8 cellular contexts compared by ENCODE assay signal in the genomic region with DNA sequence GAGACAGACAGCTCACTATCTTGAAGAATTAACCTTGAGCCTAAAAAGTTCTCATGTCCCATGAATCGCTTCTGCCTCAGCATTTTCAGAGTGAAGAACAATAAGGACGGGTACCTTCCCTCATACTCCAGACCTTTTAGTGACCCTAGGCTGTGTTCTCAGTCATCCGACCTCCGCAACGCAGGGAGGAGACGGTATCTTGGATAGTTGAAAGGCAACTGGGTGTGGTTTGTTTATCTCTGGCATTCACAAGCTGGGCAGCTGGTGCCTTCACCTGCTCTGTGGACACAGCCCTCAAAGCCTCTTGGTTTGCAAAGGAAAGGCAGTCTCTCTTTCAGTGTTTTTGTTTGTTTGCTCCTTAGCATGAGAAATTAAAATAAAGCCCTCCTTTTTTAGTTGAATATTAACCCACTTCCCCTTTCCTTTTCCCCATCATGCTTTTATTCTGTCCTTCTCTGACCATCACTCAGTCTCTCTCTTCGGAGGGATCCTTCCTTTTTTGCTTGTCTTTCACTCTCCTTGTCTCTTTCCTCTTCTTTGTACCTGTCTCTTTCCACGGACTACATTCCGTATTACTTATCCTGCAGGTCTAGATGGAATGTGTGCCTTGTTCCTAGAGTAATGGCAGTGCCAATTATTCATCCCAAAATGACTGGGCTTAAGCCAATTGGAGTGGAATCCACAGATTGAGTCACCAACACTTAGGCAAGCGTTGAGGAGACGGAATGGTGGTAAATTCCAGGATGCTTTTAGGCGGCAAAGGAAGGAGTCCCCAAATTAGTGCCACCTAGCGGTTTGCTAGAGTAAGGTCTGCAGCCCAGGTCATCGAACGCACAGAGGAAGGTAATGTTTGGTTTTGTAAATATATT. TPM values are rescaled to one million over a fixed set of nuclear protein-coding genes. Genes with fewer than 3 reads are reported as not detected.
A peak's percentile ranks its signal among the peaks of the same experiment; 100 is the strongest.
DNase-seq lines count a peak whose midpoint lies in the region; ATAC-seq and TF ChIP-seq lines count a peak whose summit lies in the region.

No MANE protein-coding gene starts in this region.

- POLR2A ChIA-PET in CD4-positive, alpha-beta T cell (lab: Charles Lee): no interaction called here

- no peaks in the 10 kb centered on the region for H3K27me3 Mint-ChIP-seq in CD4-positive, alpha-beta T cell

- H3K27me3 ChIP-seq in SJCRH30 (no peaks in the 10 kb centered on the region; the same call in 1 of the 2 replicates), transverse colon (no peaks in the 10 kb centered on the region)
- H3K27me3 ChIP-seq in CD4-positive, alpha-beta T cell (ENCODE audit: control insufficient read depth, insufficient read depth, low read length): no peaks in the 10 kb centered on the region

- H3K27ac Mint-ChIP-seq in CD4-positive, alpha-beta T cell: no peak overlapping the region

- DNase-seq in AG09309 (ENCODE audit: low read depth) (no peak), HT-29 (ENCODE audit: low spot score) (peak; percentile 76), SJCRH30 (peak; percentile 19 to 42), left cardiac atrium (no peak), transverse colon (peak; percentile 65), T-helper 1 cell (no peak)
- no peak for DNase-seq in CD4-positive, alpha-beta T cell
- DNase-seq in stimulated activated naive CD4-positive, alpha-beta T cell (lab: John Stamatoyannopoulos, UW): no peak

- H3K36me3 ChIP-seq in SJCRH30 (no peaks in the 10 kb centered on the region), transverse colon (no peaks in the 10 kb centered on the region)

- H3K9me3 ChIP-seq in SJCRH30 (replicated peaks) (no peaks in the 10 kb centered on the region), transverse colon (no peaks in the 10 kb centered on the region)
- no peaks in the 10 kb centered on the region for H3K9me3 ChIP-seq in CD4-positive, alpha-beta T cell (ENCODE audit: control insufficient read depth, low read length)

- no peak for TF ChIP-seq EP300 in transverse colon (IDR thresholded peaks at IDR 0.05; ENCODE audit: low read depth)

- H3K4me1 Mint-ChIP-seq in CD4-positive, alpha-beta T cell (ENCODE audit: low read depth): no peaks in the 10 kb centered on the region

- H3K27ac ChIP-seq in SJCRH30: no peak overlapping the region
- H3K27ac ChIP-seq in transverse colon: peak overlapping the region; percentile 69 to 75 (median 70)
- no peak overlapping the region for H3K27ac ChIP-seq in CD4-positive, alpha-beta T cell (ENCODE audit: low read depth, low read length)

- H3K36me3 Mint-ChIP-seq in CD4-positive, alpha-beta T cell (ENCODE audit: low read depth): no peaks in the 10 kb centered on the region

- CTCF ChIA-PET in CD4-positive, alpha-beta T cell (lab: Charles Lee): no interaction called here

- in situ Hi-C loops in transverse colon (cut with MboI; ENCODE audit: low pct_ligation_motif_present in 1 of 4, low pct_unique_long_range_greater_than_20kb in 1 of 4, low sequenced_read_pairs in 3 of 4): no loop called here

- peak; percentile 66 for TF ChIP-seq CTCF in AG09309 (IDR thresholded peaks at IDR 0.05; ENCODE audit: control insufficient read depth, insufficient read depth, low read depth, low read length, missing control alignments)
- peak; percentile 48 to 90 (median 73) for TF ChIP-seq CTCF in transverse colon (IDR thresholded peaks at IDR 0.05)
- no peak for TF ChIP-seq CTCF in CD4-positive, alpha-beta T cell (IDR thresholded peaks at IDR 0.05)

- H3K4me3 Mint-ChIP-seq in CD4-positive, alpha-beta T cell: no peak overlapping the region

- 18 to 42% methylated on average over 5 to 15 of the region's 15 CpGs for WGBS in transverse colon (ENCODE audit: low coverage in 1 of 2), 2 donors

- intact Hi-C loops in left cardiac atrium (cut with DNase I) (no loop called here), transverse colon (cut with DNase I; ENCODE audit: low total_unique reads) (no loop called here)
- intact Hi-C loops in CD4-positive, alpha-beta T cell (cut with DNase I, micrococcal nuclease): no loop called here

- peak; percentile 47 to 56 for ATAC-seq in left cardiac atrium
- no peak for ATAC-seq in CD4-positive, alpha-beta T cell (ENCODE audit: poor library complexity)

- H3K4me1 ChIP-seq in SJCRH30: peaks cover 3% of the 10 kb centered on the region; the same call in 1 of the 2 replicates
- peaks cover 0 to 55% (median 32%) of the 10 kb centered on the region in 4 donors for H3K4me1 ChIP-seq in transverse colon

- TF ChIP-seq POLR2A in transverse colon (IDR thresholded peaks at IDR 0.05): peak; percentile 26

- peaks cover under 1% of the 10 kb centered on the region for H3K9me3 Mint-ChIP-seq in CD4-positive, alpha-beta T cell

- H3K4me3 ChIP-seq in AG09309 (ENCODE audit: control insufficient read depth, low read depth, low read length) (no peak overlapping the region), SJCRH30 (no peak overlapping the region), transverse colon (peak overlapping the region in 1 of 4 donors; percentile 34)

RNA-seq across cellular contexts. Expression of a gene that starts 45.8 kb away (rescaled TPM):
- 101 and 105 TPM in 2 replicates for total RNA-seq in HT-29 (2014; rRNA removed; shearing (Covaris generic))
- not detected in 2 replicates for total RNA-seq in SJCRH30 (2014; rRNA removed; shearing (Covaris generic))
- total RNA-seq in left cardiac atrium (1 to 10 TPM; 1.3 to 2.4 TPM), transverse colon (100 to 1,000 TPM in 3 of 4 donors, 10 to 100 TPM in 1; 53.3 to 443 (median 294) TPM)
- total RNA-seq in CD4-positive, alpha-beta T cell: not detected

Comparison
In these comparisons a context has a peak if more than half of its experiments do, and no peak if none do; other contexts are left out.
1. DNase-seq: peak in HT-29 (single experiment), SJCRH30 (2 of 2) and transverse colon (single experiment); none in AG09309 (single experiment), left cardiac atrium (single experiment), CD4-positive, alpha-beta T cell (0 of 10), T-helper 1 cell (0 of 5) and stimulated activated naive CD4-positive, alpha-beta T cell (0 of 6).
2. H3K27ac ChIP-seq: peak in transverse colon (4 of 4); none in SJCRH30 (single experiment) and CD4-positive, alpha-beta T cell (single experiment).
3. RNA of a gene that starts 45.8 kb away (total RNA-seq): 53.3 to 443 TPM in transverse colon and 101 to 105 TPM in HT-29; 1.3 to 2.4 TPM in left cardiac atrium, not detected in SJCRH30 and not detected in CD4-positive, alpha-beta T cell; every median in the first group is over 10 times any median in the second.